In genomic region chr15:66841953-66842681, GRCh38 we compare ENCODE assay signal across 8 cellular contexts.
DNase-seq lines count a peak whose midpoint lies in the region; ATAC-seq and TF ChIP-seq lines count a peak whose summit lies in the region.

No MANE protein-coding gene starts in this region.

- H4K8ac ChIP-seq in trophoblast cell (ENCODE audit: low read depth, low read length), result peak overlapping the region; percentile 81

- no peaks in the 10 kb centered on the region for H3K9me3 ChIP-seq in MG63
- H3K9me3 ChIP-seq in trophoblast cell (ENCODE audit: insufficient read depth, low read depth, low read length), result no peaks in the 10 kb centered on the region

- H3K79me1 ChIP-seq in trophoblast cell (ENCODE audit: low read length), result peaks cover 63% of the 10 kb centered on the region

- H3K23ac ChIP-seq in trophoblast cell (ENCODE audit: low read length), result no peak overlapping the region

- no peak for TF ChIP-seq CTCF in astrocyte of the cerebellum (IDR thresholded peaks at IDR 0.05; ENCODE audit: low read depth, low read length, missing control alignments)

- H3K27ac ChIP-seq in trophoblast cell (ENCODE audit: low read depth, low read length), result peak overlapping the region; percentile 93

- H3K9ac ChIP-seq in trophoblast cell (ENCODE audit: low read length), result peak overlapping the region; percentile 11

- peak overlapping the region; percentile 96 for H2BK120ac ChIP-seq in trophoblast cell (ENCODE audit: insufficient read depth, low read length, poor library complexity)

- H2AFZ ChIP-seq in trophoblast cell (ENCODE audit: insufficient read depth, low read length, poor library complexity), result peak overlapping the region; percentile 32

- peak; percentile 41 for DNase-seq in DMS53 treated with DMSO at 0.1 percent for 48 hours (lab: John Stamatoyannopoulos, UW; ENCODE audit: unreplicated experiment)
- peak; percentile 95 for DNase-seq in MG63
- peak; percentile 86 for DNase-seq in astrocyte of the cerebellum (ENCODE audit: low read depth)
- DNase-seq in left ventricle myocardium superior, result peak; percentile 92
- peak; percentile 92 to 96 for DNase-seq in trophoblast cell
- no peak for DNase-seq in SK-N-DZ (ENCODE audit: low spot score)

- in situ Hi-C loops in astrocyte of the cerebellum (cut with HindIII; ENCODE audit: low sequenced_read_pairs), result no loop called here

- H2AK5ac ChIP-seq in trophoblast cell (ENCODE audit: low read length), result peak overlapping the region; percentile 74

- H3K79me2 ChIP-seq in trophoblast cell (ENCODE audit: control insufficient read depth, insufficient read depth, low read length, poor library complexity), result peaks cover 14% of the 10 kb centered on the region

- ATAC-seq in left ventricle myocardium superior (peak; percentile 90), GM21529 (IDR thresholded peaks at IDR 0.05; ENCODE audit: unreplicated experiment) (no peak), HG03025 (IDR thresholded peaks at IDR 0.05; ENCODE audit: low FRiP score, unreplicated experiment) (no peak)

- peak overlapping the region; percentile 81 for H2BK12ac ChIP-seq in trophoblast cell (ENCODE audit: low read length)

- H3K18ac ChIP-seq in trophoblast cell (ENCODE audit: low read length), result peak overlapping the region; percentile 76

- peak overlapping the region; percentile 91 for H2BK5ac ChIP-seq in trophoblast cell (ENCODE audit: low read depth, low read length, poor library complexity)

- peaks cover 35 to 53% of the 10 kb centered on the region in 2 experiments for H3K4me1 ChIP-seq in trophoblast cell (ENCODE audit: control insufficient read depth in 1 of 2, insufficient read depth in 2 of 2, low read length in 2 of 2)

- H3K36me3 ChIP-seq in MG63 (peaks cover 27% of the 10 kb centered on the region), trophoblast cell (ENCODE audit: control insufficient read depth in 1 of 2, insufficient read depth in 2 of 2, low read length in 2 of 2) (no peaks in the 10 kb centered on the region)

- H4K91ac ChIP-seq in trophoblast cell (ENCODE audit: low read depth, low read length), result peak overlapping the region; percentile 97

- WGBS in trophoblast cell (ENCODE audit: extremely low coverage, insufficient coverage, insufficient read length), result no CpG with 5 or more reads among the region's 50 CpGs

- peak overlapping the region; percentile 60 for H3K4me2 ChIP-seq in trophoblast cell (ENCODE audit: low read length)

- H3K4me3 ChIP-seq in MG63 (peak overlapping the region; percentile 50), astrocyte of the cerebellum (ENCODE audit: low read depth, low read length) (peak overlapping the region; percentile 43), trophoblast cell (ENCODE audit: low read depth, low read length) (no peak overlapping the region)

- H4K12ac ChIP-seq in trophoblast cell (ENCODE audit: low read depth, low read length), result no peak overlapping the region

- H3K27me3 ChIP-seq in MG63 (no peaks in the 10 kb centered on the region), trophoblast cell (ENCODE audit: insufficient read depth, low read length) (no peaks in the 10 kb centered on the region)

- intact Hi-C loops in left ventricle myocardium superior (cut with micrococcal nuclease), result loop anchor here (10.0 kb wide), 1 partner anchor 137 kb away; the partner anchor contains the start of gene SMAD6

- peak overlapping the region; percentile 87 for H3K14ac ChIP-seq in trophoblast cell (ENCODE audit: low read length)

- peak overlapping the region; percentile 78 for H3K4ac ChIP-seq in trophoblast cell (ENCODE audit: low read depth, low read length)
